ENCODE assay signal across 1 cellular context in the genomic region with DNA sequence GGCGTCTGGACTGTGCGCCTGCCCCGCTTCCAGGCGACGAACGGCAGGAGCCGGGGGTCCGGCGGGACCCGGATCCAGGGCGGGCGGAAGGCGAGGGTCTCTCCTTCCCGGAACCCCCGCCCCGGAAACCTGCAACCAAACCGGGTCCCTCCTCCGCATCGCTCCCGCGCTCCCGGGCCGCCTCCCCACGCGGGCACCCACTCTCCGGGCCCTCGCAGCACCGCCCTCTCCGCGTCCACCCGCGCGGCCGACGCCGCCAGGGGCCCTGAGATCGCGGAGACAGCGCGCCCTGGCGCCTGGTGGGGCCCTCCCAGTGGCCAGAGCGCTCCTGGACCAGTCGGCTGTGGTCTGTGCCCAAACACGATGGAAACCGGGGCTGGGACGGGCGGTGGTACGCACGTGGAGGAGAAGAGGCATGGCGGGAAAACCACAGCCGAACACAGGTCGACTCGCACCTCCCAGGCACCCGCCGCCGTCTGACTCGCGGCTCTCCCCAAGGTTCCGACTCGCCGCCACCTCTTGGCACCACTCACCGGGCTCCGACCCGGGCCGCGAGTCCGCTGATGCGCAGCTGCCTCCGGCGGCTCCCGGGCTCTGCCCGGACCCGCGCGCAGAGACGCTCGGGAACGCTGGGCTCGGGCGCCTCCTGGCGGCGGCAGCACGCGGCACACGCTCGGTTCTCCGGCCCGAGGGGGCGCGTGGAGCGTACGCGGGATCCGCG.
A peak's percentile ranks its signal among the peaks of the same experiment; 100 is the strongest.
TF ChIP-seq lines count a peak whose summit lies in the region.

No MANE protein-coding gene starts in this region.

TF ChIP-seq in HepG2, 621 proteins besides CTCF, POLR2A, EP300 and RAD21 (continued from another document and continues in another):
- TF ChIP-seq PLSCR1 (CRISPR knock-in tag; IDR thresholded peaks at IDR 0.05; ENCODE audit: borderline replicate concordance) (no peak), ZNF552 (CRISPR knock-in tag; IDR thresholded peaks at IDR 0.05; ENCODE audit: borderline replicate concordance) (no peak; the same call in 1 of the 2 replicates), FOXA3 (CRISPR knock-in tag; IDR thresholded peaks at IDR 0.05) (no peak), JUND (CRISPR knock-in tag; IDR thresholded peaks at IDR 0.05) (no peak), KDM5B (CRISPR knock-in tag; IDR thresholded peaks at IDR 0.05; ENCODE audit: borderline replicate concordance) (no peak; the same call in 1 of the 2 replicates), NCOA5 (CRISPR knock-in tag; IDR thresholded peaks at IDR 0.05) (no peak), ATF4 (CRISPR knock-in tag; IDR thresholded peaks at IDR 0.05) (no peak), KDM1A (CRISPR knock-in tag; IDR thresholded peaks at IDR 0.05) (no peak), YY1 (IDR thresholded peaks at IDR 0.05; ENCODE audit: insufficient read depth, insufficient replicate concordance, low read depth, low read length) (peak; percentile 44), NCOA2 (CRISPR knock-in tag; IDR thresholded peaks at IDR 0.05) (no peak), ZNF136 (CRISPR knock-in tag; IDR thresholded peaks at IDR 0.05; ENCODE audit: low read depth) (no peak), HNRNPK (IDR thresholded peaks at IDR 0.05; ENCODE audit: low read depth, low read length, poor library complexity, severe bottlenecking) (peak; percentile 29), HCFC1 (IDR thresholded peaks at IDR 0.05; ENCODE audit: low read depth, low read length) (no peak), ZNF414 (CRISPR knock-in tag; IDR thresholded peaks at IDR 0.05) (no peak), ZNF564 (CRISPR knock-in tag; IDR thresholded peaks at IDR 0.05) (no peak), MTA1 (CRISPR knock-in tag; IDR thresholded peaks at IDR 0.05; ENCODE audit: borderline replicate concordance) (peak; percentile 79; the same call in 1 of the 2 replicates), NFRKB (IDR thresholded peaks at IDR 0.05) (no peak), ZNF792 (CRISPR knock-in tag; IDR thresholded peaks at IDR 0.05) (no peak), FOXO4 (CRISPR knock-in tag; conservative IDR thresholded peaks at IDR 0.05) (no peak), ZNF143 (CRISPR knock-in tag; IDR thresholded peaks at IDR 0.05) (peak; percentile 80), ZIK1 (CRISPR knock-in tag; IDR thresholded peaks at IDR 0.05; ENCODE audit: borderline replicate concordance, low read depth) (0 out of 2 replicates have a peak, but pooled peaks have one; percentile 16), TARDBP (CRISPR knock-in tag; IDR thresholded peaks at IDR 0.05) (no peak), ZNF691 (CRISPR knock-in tag; IDR thresholded peaks at IDR 0.05; ENCODE audit: borderline replicate concordance, low read depth) (0 out of 2 replicates have a peak, but pooled peaks have one; percentile 20), ZNF24 (IDR thresholded peaks at IDR 0.05) (no peak), MBNL3 (CRISPR knock-in tag; conservative IDR thresholded peaks at IDR 0.05) (no peak), EZH2 (conservative IDR thresholded peaks at IDR 0.05; ENCODE audit: low read depth, low read length) (no peak), ATF3 (CRISPR knock-in tag; IDR thresholded peaks at IDR 0.05) (no peak), SP140L (CRISPR knock-in tag; IDR thresholded peaks at IDR 0.05; ENCODE audit: borderline replicate concordance) (no peak), ZFP91 (CRISPR knock-in tag; IDR thresholded peaks at IDR 0.05; ENCODE audit: borderline replicate concordance) (no peak), NR1H2 (CRISPR knock-in tag; IDR thresholded peaks at IDR 0.05; ENCODE audit: borderline replicate concordance, low read depth) (0 out of 2 replicates have a peak, but pooled peaks have one; percentile 72), ZNF468 (CRISPR knock-in tag; IDR thresholded peaks at IDR 0.05) (no peak)
- TF ChIP-seq, protein P1, sequence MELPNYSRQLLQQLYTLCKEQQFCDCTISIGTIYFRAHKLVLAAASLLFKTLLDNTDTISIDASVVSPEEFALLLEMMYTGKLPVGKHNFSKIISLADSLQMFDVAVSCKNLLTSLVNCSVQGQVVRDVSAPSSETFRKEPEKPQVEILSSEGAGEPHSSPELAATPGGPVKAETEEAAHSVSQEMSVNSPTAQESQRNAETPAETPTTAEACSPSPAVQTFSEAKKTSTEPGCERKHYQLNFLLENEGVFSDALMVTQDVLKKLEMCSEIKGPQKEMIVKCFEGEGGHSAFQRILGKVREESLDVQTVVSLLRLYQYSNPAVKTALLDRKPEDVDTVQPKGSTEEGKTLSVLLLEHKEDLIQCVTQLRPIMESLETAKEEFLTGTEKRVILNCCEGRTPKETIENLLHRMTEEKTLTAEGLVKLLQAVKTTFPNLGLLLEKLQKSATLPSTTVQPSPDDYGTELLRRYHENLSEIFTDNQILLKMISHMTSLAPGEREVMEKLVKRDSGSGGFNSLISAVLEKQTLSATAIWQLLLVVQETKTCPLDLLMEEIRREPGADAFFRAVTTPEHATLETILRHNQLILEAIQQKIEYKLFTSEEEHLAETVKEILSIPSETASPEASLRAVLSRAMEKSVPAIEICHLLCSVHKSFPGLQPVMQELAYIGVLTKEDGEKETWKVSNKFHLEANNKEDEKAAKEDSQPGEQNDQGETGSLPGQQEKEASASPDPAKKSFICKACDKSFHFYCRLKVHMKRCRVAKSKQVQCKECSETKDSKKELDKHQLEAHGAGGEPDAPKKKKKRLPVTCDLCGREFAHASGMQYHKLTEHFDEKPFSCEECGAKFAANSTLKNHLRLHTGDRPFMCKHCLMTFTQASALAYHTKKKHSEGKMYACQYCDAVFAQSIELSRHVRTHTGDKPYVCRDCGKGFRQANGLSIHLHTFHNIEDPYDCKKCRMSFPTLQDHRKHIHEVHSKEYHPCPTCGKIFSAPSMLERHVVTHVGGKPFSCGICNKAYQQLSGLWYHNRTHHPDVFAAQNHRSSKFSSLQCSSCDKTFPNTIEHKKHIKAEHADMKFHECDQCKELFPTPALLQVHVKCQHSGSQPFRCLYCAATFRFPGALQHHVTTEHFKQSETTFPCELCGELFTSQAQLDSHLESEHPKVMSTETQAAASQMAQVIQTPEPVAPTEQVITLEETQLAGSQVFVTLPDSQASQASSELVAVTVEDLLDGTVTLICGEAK (IDR thresholded peaks at IDR 0.05), result no peak
- TF ChIP-seq, protein P1 (CRISPR knock-in tag; IDR thresholded peaks at IDR 0.05), result no peak
- TF ChIP-seq, protein P2, sequence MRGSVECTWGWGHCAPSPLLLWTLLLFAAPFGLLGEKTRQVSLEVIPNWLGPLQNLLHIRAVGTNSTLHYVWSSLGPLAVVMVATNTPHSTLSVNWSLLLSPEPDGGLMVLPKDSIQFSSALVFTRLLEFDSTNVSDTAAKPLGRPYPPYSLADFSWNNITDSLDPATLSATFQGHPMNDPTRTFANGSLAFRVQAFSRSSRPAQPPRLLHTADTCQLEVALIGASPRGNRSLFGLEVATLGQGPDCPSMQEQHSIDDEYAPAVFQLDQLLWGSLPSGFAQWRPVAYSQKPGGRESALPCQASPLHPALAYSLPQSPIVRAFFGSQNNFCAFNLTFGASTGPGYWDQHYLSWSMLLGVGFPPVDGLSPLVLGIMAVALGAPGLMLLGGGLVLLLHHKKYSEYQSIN (CRISPR knock-in tag; IDR thresholded peaks at IDR 0.05; ENCODE audit: borderline replicate concordance), result no peak
- TF ChIP-seq, protein P3, sequence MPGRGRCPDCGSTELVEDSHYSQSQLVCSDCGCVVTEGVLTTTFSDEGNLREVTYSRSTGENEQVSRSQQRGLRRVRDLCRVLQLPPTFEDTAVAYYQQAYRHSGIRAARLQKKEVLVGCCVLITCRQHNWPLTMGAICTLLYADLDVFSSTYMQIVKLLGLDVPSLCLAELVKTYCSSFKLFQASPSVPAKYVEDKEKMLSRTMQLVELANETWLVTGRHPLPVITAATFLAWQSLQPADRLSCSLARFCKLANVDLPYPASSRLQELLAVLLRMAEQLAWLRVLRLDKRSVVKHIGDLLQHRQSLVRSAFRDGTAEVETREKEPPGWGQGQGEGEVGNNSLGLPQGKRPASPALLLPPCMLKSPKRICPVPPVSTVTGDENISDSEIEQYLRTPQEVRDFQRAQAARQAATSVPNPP (CRISPR knock-in tag; IDR thresholded peaks at IDR 0.05), result no peak
